ENCODE assay signal across 2 cellular contexts in genomic region chr6:37666198-37666597, GRCh38. TPM values are rescaled to one million over a fixed set of nuclear protein-coding genes. Genes with fewer than 3 reads are reported as not detected.
"Had no signal": no experiment of that assay in that cellular context is flagged by ENCODE, and none has a peak within 500 bp of the region (broad histone marks: within the 10 kb centered on the region; RNA-seq: fewer than 3 reads in every experiment).

No MANE protein-coding gene starts in this region.

RNA-seq across cellular contexts. Expression of gene MDGA1, which starts 31.5 kb away (rescaled TPM):
- total RNA-seq: HepG2, HT-29 had no signal
